23 cellular contexts compared by ENCODE assay signal in genomic region chr20:57683876-57684275, GRCh38. TPM values are rescaled to one million over a fixed set of nuclear protein-coding genes. Genes with fewer than 3 reads are reported as not detected.
DNase-seq lines count a peak whose midpoint lies in the region; ATAC-seq, FAIRE-seq and TF ChIP-seq lines count a peak whose summit lies in the region.
"Had no signal": no experiment of that assay in that cellular context is flagged by ENCODE, and none has a peak within 500 bp of the region (broad histone marks: within the 10 kb centered on the region; RNA-seq: fewer than 3 reads in every experiment).

No MANE protein-coding gene starts in this region.

- peak overlapping the region in 2 of 4 donors; percentile 32 to 77 for H3K4me3 Mint-ChIP-seq in IgD-negative memory B cell
- H3K4me3 Mint-ChIP-seq: activated CD8-positive, alpha-beta T cell treated with anti-CD3 and anti-CD28 coated beads, Interleukin-2, amount 10 ng/mL, durations not matched to agents 7 days and 5 days; activated T-cell treated with anti-CD3 and anti-CD28 coated beads, Interleukin-2, amount 50 U/mL, for 4 hours; central memory CD8-positive, alpha-beta T cell; stimulated activated naive CD8-positive, alpha-beta T cell treated with anti-CD3 and anti-CD28 coated beads, Interleukin-15, amount 100 ng/mL, for 72 hours had no signal

- peaks cover 68 to 79% (median 77%) of the 10 kb centered on the region in 3 donors for H3K4me1 Mint-ChIP-seq in IgD-negative memory B cell

- FAIRE-seq in RCC 7860 (lab: Jason Lieb, UNC) = no peak
- FAIRE-seq: frontal cortex had no signal

- peaks cover 50 to 100% of the 10 kb centered on the region in 2 donors for H3K4me1 ChIP-seq in thoracic aorta (ENCODE audit: control insufficient read depth in 1 of 2, low read depth in 2 of 2)
- H3K4me1 ChIP-seq: Caco-2, parathyroid adenoma had no signal

- no peaks in the 10 kb centered on the region for H3K9me3 ChIP-seq in thoracic aorta
- H3K9me3 ChIP-seq: Caco-2 had no signal

- peak; percentile 70 for DNase-seq in left kidney (ENCODE audit: low read depth, low spot score)
- DNase-seq in thoracic aorta (ENCODE audit: low spot score) = no peak
- no peak for DNase-seq in nucleus accumbens (lab: John Stamatoyannopoulos, UW)
- no peak for DNase-seq in RCC 7860 (ENCODE audit: low spot score)
- no peak for DNase-seq in NAMALWA (ENCODE audit: low spot score)
- DNase-seq: activated CD4-positive, CD25-positive, alpha-beta regulatory T cell; activated CD8-positive, alpha-beta T cell treated with anti-CD3 and anti-CD28 coated beads, Interleukin-2, amount 10 ng/mL, durations not matched to agents 7 days and 5 days; activated naive CD4-positive, alpha-beta T cell treated with Interleukin-2 at 50 U/mL for 16 hours; activated T-cell treated with anti-CD3 and anti-CD28 coated beads, Interleukin-2, amount 50 U/mL, for 4 hours; AML-193; amygdala; Caco-2; erythroblast; mammary epithelial cell; NCI-H1436; stimulated activated naive CD8-positive, alpha-beta T cell treated with anti-CD3 and anti-CD28 coated beads, Interleukin-15, amount 100 ng/mL, for 72 hours had no signal

- peak overlapping the region in 2 of 3 donors; percentile 89 to 90 for H3K27ac Mint-ChIP-seq in IgD-negative memory B cell
- H3K27ac Mint-ChIP-seq: activated CD8-positive, alpha-beta T cell treated with anti-CD3 and anti-CD28 coated beads, Interleukin-2, amount 10 ng/mL, durations not matched to agents 7 days and 5 days; stimulated activated naive CD8-positive, alpha-beta T cell treated with anti-CD3 and anti-CD28 coated beads, Interleukin-15, amount 100 ng/mL, for 72 hours had no signal

- no peak for TF ChIP-seq CTCF in VCaP (conservative IDR thresholded peaks at IDR 0.05)
- no peak for TF ChIP-seq CTCF in thoracic aorta (IDR thresholded peaks at IDR 0.05)

- H3K9me3 Mint-ChIP-seq in IgD-negative memory B cell = peaks cover 0 to 2% (median 0%) of the 10 kb centered on the region in 3 donors
- H3K9me3 Mint-ChIP-seq: activated T-cell treated with anti-CD3 and anti-CD28 coated beads, Interleukin-2, amount 50 U/mL, for 4 hours; central memory CD8-positive, alpha-beta T cell; stimulated activated naive CD8-positive, alpha-beta T cell treated with anti-CD3 and anti-CD28 coated beads, Interleukin-15, amount 100 ng/mL, for 72 hours had no signal

- ATAC-seq in thoracic aorta (ENCODE audit: insufficient number of reproducible peaks, low FRiP score, low read depth) = no peak
- no peak for ATAC-seq in HG03442 (IDR thresholded peaks at IDR 0.05; ENCODE audit: unreplicated experiment)
- ATAC-seq: activated CD8-positive, alpha-beta T cell treated with anti-CD3 and anti-CD28 coated beads, Interleukin-2, amount 10 ng/mL, durations not matched to agents 7 days and 5 days; activated T-cell treated with anti-CD3 and anti-CD28 coated beads, Interleukin-2, amount 50 U/mL, for 4 hours; Panc1; stimulated activated naive CD8-positive, alpha-beta T cell treated with anti-CD3 and anti-CD28 coated beads, Interleukin-15, amount 100 ng/mL, for 72 hours had no signal

- H3K27ac ChIP-seq in VCaP (peak overlapping the region; percentile 99), thoracic aorta (peak overlapping the region; percentile 67 to 77)
- H3K27ac ChIP-seq: parathyroid adenoma had no signal

- H3K36me3 Mint-ChIP-seq in IgD-negative memory B cell = no peaks in the 10 kb centered on the region

- H3K27me3 ChIP-seq in thoracic aorta (replicated peaks; ENCODE audit: insufficient read depth) = no peaks in the 10 kb centered on the region

- peaks cover 41% of the 10 kb centered on the region for H3K27me3 Mint-ChIP-seq in IgD-negative memory B cell
- H3K27me3 Mint-ChIP-seq: stimulated activated naive CD8-positive, alpha-beta T cell treated with anti-CD3 and anti-CD28 coated beads, Interleukin-15, amount 100 ng/mL, for 72 hours had no signal

- H3K4me3 ChIP-seq in thoracic aorta = no peak overlapping the region

- no peaks in the 10 kb centered on the region for H3K36me3 ChIP-seq in thoracic aorta

RNA-seq across cellular contexts. Expression of gene PMEPA1, which starts 25.9 kb away (rescaled TPM):
- 7.0 TPM for polyA plus RNA-seq in IgD-negative memory B cell
- total RNA-seq in thoracic aorta = 100 to 1,000 TPM in 1 of 2 donors, 10 to 100 TPM in 1; 68.4 to 104 TPM
